In the genomic region with DNA sequence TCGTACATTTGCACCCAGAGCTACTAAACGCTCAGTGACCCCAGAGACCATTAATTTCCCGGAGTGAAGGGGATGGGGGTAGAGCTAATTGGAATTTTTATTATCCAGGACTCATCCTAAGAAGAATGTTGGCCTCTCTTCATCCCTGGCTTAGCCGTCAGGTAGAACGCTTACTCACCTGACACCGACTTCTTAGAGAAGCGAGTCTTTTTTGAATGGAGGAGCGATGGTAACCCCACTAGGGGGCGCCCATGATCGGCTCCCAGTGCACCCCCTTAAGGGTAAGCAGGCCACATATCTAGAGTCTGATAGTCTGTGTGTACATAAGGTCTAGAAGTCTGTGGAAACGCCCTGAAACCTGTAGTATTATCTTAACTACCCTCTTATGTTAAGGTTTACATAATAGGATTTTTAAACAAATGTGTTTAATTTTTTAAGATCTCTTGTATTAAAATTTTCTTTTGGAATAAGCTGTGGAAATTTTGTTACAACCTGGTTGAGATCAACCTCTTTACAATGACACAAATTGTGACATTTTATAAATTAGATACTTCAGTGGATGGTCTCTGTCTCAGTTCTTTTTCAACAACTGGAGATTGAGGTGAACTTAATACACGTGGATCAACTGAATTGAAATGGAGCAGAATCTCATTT, we compare ENCODE assay signal across 8 cellular contexts.
DNase-seq lines count a peak whose midpoint lies in the region; ATAC-seq and TF ChIP-seq lines count a peak whose summit lies in the region.

No MANE protein-coding gene starts in this region.

- no peak overlapping the region for H2AFZ ChIP-seq in HCT116 (ENCODE audit: low read depth, low read length, poor library complexity, severe bottlenecking)

- POLR2A ChIA-PET in HCT116 (lab: Charles Lee) = no interaction called here

- H3K9me2 ChIP-seq in HCT116 (ENCODE audit: insufficient read depth) = no peaks in the 10 kb centered on the region

- H3K4me1 ChIP-seq in HCT116 (ENCODE audit: control insufficient read depth in 1 of 2, insufficient read depth in 2 of 2, low read length in 2 of 2) (0 out of 4 replicates have a peak, but pooled peaks cover 0 to 3% of the 10 kb centered on the region in 2 experiments), heart left ventricle (peaks cover 0 to 13% (median 0%) of the 10 kb centered on the region in 12 donors), sigmoid colon (no peaks in the 10 kb centered on the region)

- no peaks in the 10 kb centered on the region for H4K20me1 ChIP-seq in HCT116 (ENCODE audit: insufficient read depth)

- H3K4me2 ChIP-seq in HCT116 (ENCODE audit: low read length) = no peak overlapping the region

- peak; percentile 94 for TF ChIP-seq RAD21 in HCT116 (IDR thresholded peaks at IDR 0.05; ENCODE audit: low read depth)

- DNase-seq in Ammon's horn (ENCODE audit: low spot score) = peak; percentile 34
- peak; percentile 52 for DNase-seq in HCT116 (ENCODE audit: low read depth, low spot score)
- DNase-seq in SHP77 (lab: John Stamatoyannopoulos, UW) = peak; percentile 5 to 24
- DNase-seq in activated effector memory CD4-positive, alpha-beta T cell treated with Interleukin-2 at 50 U/mL for 16 hours = peak; percentile 24
- peak in 2 of 5 donors; percentile 21 to 36 for DNase-seq in heart left ventricle
- peak; percentile 59 for DNase-seq in sigmoid colon

- ATAC-seq in HCT116 (peak; percentile 94), heart left ventricle (peak in 1 of 4 donors; percentile 39), GM19328 (IDR thresholded peaks at IDR 0.05; ENCODE audit: unreplicated experiment) (no peak), HG02885 (IDR thresholded peaks at IDR 0.05; ENCODE audit: poor library complexity, unreplicated experiment) (no peak)

- H3K4me3 ChIP-seq in HCT116 (replicated peaks in 1 of 2; ENCODE audit: low read depth in 1 of 2, low read length in 2 of 2) (no peak overlapping the region), heart left ventricle (no peak overlapping the region), sigmoid colon (no peak overlapping the region)

- intact Hi-C loops in HCT116 (cut with micrococcal nuclease) (loop anchor here (1.0 to 5.0 kb wide), 5 partner anchors 117 to 333 kb away; a partner anchor contains a TSS), heart left ventricle (cut with DNase I) (loop anchor here in 5 of 10 donors (5.0 to 10.0 kb wide), 4 partner anchors 61 to 248 kb away; no protein-coding TSS in a partner anchor), sigmoid colon (cut with DNase I) (no loop called here)

- TF ChIP-seq POLR2A in HCT116 (IDR thresholded peaks at IDR 0.05; ENCODE audit: borderline replicate concordance, extremely low read depth, insufficient read depth, insufficient read length) (no peak), heart left ventricle (IDR thresholded peaks at IDR 0.05) (no peak), sigmoid colon (IDR thresholded peaks at IDR 0.05) (no peak)

- TF ChIP-seq CTCF in HCT116 (IDR thresholded peaks at IDR 0.05 in 2 of 3, conservative IDR thresholded peaks at IDR 0.05 in 1 of 3; ENCODE audit: borderline replicate concordance in 1 of 3, insufficient read depth in 1 of 3, low read depth in 2 of 3, low read length in 2 of 3) (peak; percentile 81 to 93 (median 88)), heart left ventricle (IDR thresholded peaks at IDR 0.05) (peak; percentile 25 to 68 (median 48)), sigmoid colon (IDR thresholded peaks at IDR 0.05) (peak in 2 of 4 experiments; percentile 15 to 16)

- no peak for TF ChIP-seq EP300 in sigmoid colon (IDR thresholded peaks at IDR 0.05)

- BruUV-seq in HCT116 (replicated peaks; lab: Mats Ljungman, UMichigan) = no TSS peak

- H3K79me2 ChIP-seq in HCT116 (ENCODE audit: insufficient read depth, low read length) = no peaks in the 10 kb centered on the region

- no peak overlapping the region for H3K9ac ChIP-seq in HCT116 (ENCODE audit: low read length)

- H3K36me3 ChIP-seq in HCT116 (ENCODE audit: control insufficient read depth in 1 of 2, insufficient read depth in 2 of 2, low read length in 2 of 2) (no peaks in the 10 kb centered on the region), heart left ventricle (peaks cover 0 to 5% (median 0%) of the 10 kb centered on the region in 9 donors), sigmoid colon (no peaks in the 10 kb centered on the region)

- H3K9me3 ChIP-seq in HCT116 (ENCODE audit: control insufficient read depth in 1 of 2, insufficient read depth in 1 of 2, low read depth in 1 of 2, low read length in 2 of 2) (no peaks in the 10 kb centered on the region), heart left ventricle (no peaks in the 10 kb centered on the region), sigmoid colon (no peaks in the 10 kb centered on the region)

- no peak overlapping the region for H3K27ac ChIP-seq in HCT116 (ENCODE audit: low read depth, low read length)
- H3K27ac ChIP-seq in heart left ventricle = no peak overlapping the region
- no peak overlapping the region for H3K27ac ChIP-seq in sigmoid colon

- RAD21 ChIA-PET in HCT116 (lab: Charles Lee; ENCODE audit: low non-redundant PET in 1 of 2, low total read pairs in 2 of 2, uncharacterized antibody in 2 of 2, unreplicated experiment in 2 of 2) = no interaction called here

- CTCF ChIA-PET in HCT116 (lab: Charles Lee) = interaction anchor here (0.6 to 1.8 kb wide), 9 partner anchors 16 to 334 kb away, joined by 3 to 5 read pairs (median 3); a partner anchor contains a TSS

- H3K27me3 ChIP-seq in HCT116 (ENCODE audit: insufficient read depth, low read length) = no peaks in the 10 kb centered on the region
- H3K27me3 ChIP-seq in heart left ventricle = no peaks in the 10 kb centered on the region
- H3K27me3 ChIP-seq in sigmoid colon = no peaks in the 10 kb centered on the region

- WGBS in heart left ventricle, 4 donors = 43 to 50% (median 45%) methylated on average over 12 of the region's 12 CpGs
- WGBS in sigmoid colon, 2 donors = 41 to 50% methylated on average over 12 of the region's 12 CpGs

TF ChIP-seq in HCT116, 20 proteins besides CTCF, POLR2A, EP300 and RAD21:
- TF ChIP-seq EGR1 (IDR thresholded peaks at IDR 0.05; ENCODE audit: low read depth) = no peak
- TF ChIP-seq POLR2AphosphoS5 (IDR thresholded peaks at IDR 0.05; ENCODE audit: low read depth, low read length) = no peak
- TF ChIP-seq ZFX (IDR thresholded peaks at IDR 0.05) = no peak
- TF ChIP-seq SRF (IDR thresholded peaks at IDR 0.05; ENCODE audit: low read depth) = no peak
- no peak for TF ChIP-seq SIN3A (IDR thresholded peaks at IDR 0.05; ENCODE audit: low read depth)
- TF ChIP-seq EZH2phosphoT487 (IDR thresholded peaks at IDR 0.05; ENCODE audit: borderline replicate concordance) = no peak
- TF ChIP-seq CEBPB (IDR thresholded peaks at IDR 0.05; ENCODE audit: low read depth) = no peak
- no peak for TF ChIP-seq CBX3 (IDR thresholded peaks at IDR 0.05; ENCODE audit: low read depth)
- no peak for TF ChIP-seq JUND (IDR thresholded peaks at IDR 0.05)
- no peak for TF ChIP-seq YY1 (IDR thresholded peaks at IDR 0.05; ENCODE audit: extremely low read depth, insufficient replicate concordance, low read depth, low read length)
- TF ChIP-seq, protein P1, sequence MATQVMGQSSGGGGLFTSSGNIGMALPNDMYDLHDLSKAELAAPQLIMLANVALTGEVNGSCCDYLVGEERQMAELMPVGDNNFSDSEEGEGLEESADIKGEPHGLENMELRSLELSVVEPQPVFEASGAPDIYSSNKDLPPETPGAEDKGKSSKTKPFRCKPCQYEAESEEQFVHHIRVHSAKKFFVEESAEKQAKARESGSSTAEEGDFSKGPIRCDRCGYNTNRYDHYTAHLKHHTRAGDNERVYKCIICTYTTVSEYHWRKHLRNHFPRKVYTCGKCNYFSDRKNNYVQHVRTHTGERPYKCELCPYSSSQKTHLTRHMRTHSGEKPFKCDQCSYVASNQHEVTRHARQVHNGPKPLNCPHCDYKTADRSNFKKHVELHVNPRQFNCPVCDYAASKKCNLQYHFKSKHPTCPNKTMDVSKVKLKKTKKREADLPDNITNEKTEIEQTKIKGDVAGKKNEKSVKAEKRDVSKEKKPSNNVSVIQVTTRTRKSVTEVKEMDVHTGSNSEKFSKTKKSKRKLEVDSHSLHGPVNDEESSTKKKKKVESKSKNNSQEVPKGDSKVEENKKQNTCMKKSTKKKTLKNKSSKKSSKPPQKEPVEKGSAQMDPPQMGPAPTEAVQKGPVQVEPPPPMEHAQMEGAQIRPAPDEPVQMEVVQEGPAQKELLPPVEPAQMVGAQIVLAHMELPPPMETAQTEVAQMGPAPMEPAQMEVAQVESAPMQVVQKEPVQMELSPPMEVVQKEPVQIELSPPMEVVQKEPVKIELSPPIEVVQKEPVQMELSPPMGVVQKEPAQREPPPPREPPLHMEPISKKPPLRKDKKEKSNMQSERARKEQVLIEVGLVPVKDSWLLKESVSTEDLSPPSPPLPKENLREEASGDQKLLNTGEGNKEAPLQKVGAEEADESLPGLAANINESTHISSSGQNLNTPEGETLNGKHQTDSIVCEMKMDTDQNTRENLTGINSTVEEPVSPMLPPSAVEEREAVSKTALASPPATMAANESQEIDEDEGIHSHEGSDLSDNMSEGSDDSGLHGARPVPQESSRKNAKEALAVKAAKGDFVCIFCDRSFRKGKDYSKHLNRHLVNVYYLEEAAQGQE (IDR thresholded peaks at IDR 0.05; ENCODE audit: low read depth) = no peak
- TF ChIP-seq, protein P2, sequence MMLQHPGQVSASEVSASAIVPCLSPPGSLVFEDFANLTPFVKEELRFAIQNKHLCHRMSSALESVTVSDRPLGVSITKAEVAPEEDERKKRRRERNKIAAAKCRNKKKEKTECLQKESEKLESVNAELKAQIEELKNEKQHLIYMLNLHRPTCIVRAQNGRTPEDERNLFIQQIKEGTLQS (IDR thresholded peaks at IDR 0.05) = no peak
